In genomic region chr10:61888744-61889143, GRCh38 we compare ENCODE assay signal across 21 cellular contexts. TPM values are rescaled to one million over a fixed set of nuclear protein-coding genes. Genes with fewer than 3 reads are reported as not detected.
A peak's percentile ranks its signal among the peaks of the same experiment; 100 is the strongest.
DNase-seq lines count a peak whose midpoint lies in the region; ATAC-seq and TF ChIP-seq lines count a peak whose summit lies in the region.
"Had no signal": no experiment of that assay in that cellular context is flagged by ENCODE, and none has a peak within 500 bp of the region (broad histone marks: within the 10 kb centered on the region; RNA-seq: fewer than 3 reads in every experiment).

No MANE protein-coding gene starts in this region.

- no peak for TF ChIP-seq CTCF in AG10803 (conservative IDR thresholded peaks at IDR 0.05; ENCODE audit: low read length)
- TF ChIP-seq CTCF in PC-3 (conservative IDR thresholded peaks at IDR 0.05; ENCODE audit: low read depth, low read length) = no peak
- no peak for TF ChIP-seq CTCF in OCI-LY7 (conservative IDR thresholded peaks at IDR 0.05; ENCODE audit: low read length)

- peaks cover 4% of the 10 kb centered on the region for H3K9me3 Mint-ChIP-seq in activated T-helper 1 cell treated with anti-CD3 and anti-CD28 coated beads, Interleukin-12 subunit alpha, Interleukin-12 subunit beta, Interleukin-2, Interleukin-4 antibody, amounts not matched to agents 30 ng/mL and 10 ng/mL and 1 ng/mL, durations not matched to agents 14 hours and 24 hours and 36 hours
- peaks cover 0 to 3% (median 0%) of the 10 kb centered on the region in 8 donors for H3K9me3 Mint-ChIP-seq in CD4-positive, alpha-beta memory T cell

- H3K79me2 ChIP-seq in PC-3 (ENCODE audit: low read length) (no peaks in the 10 kb centered on the region), OCI-LY7 (ENCODE audit: insufficient read depth, low read depth, low read length) (no peaks in the 10 kb centered on the region)

- DNase-seq in AG10803 (ENCODE audit: low read depth) = peak; percentile 44
- peak; percentile 59 for DNase-seq in PC-3
- peak; percentile 8 for DNase-seq in glomerular visceral epithelial cell (ENCODE audit: extremely low spot score)
- DNase-seq in KG1 (lab: John Stamatoyannopoulos, UW) = no peak
- DNase-seq in OCI-LY7 (ENCODE audit: low spot score) = no peak
- DNase-seq in activated T-helper 1 cell treated with anti-CD3 and anti-CD28 coated beads, Interleukin-12 subunit alpha, Interleukin-12 subunit beta, Interleukin-2, Interleukin-4 antibody, amounts not matched to agents 30 ng/mL and 10 ng/mL and 1 ng/mL, durations not matched to agents 14 hours and 24 hours and 36 hours (ENCODE audit: low spot score) = no peak
- DNase-seq in CD4-positive, alpha-beta memory T cell = no peak
- DNase-seq: activated CD8-positive, alpha-beta memory T cell treated with anti-CD3 and anti-CD28 coated beads, Interleukin-2, amount 50 U/mL, for 4 hours; AML-193; dorsolateral prefrontal cortex; heart left ventricle; islet precursor cell; MG63; naive thymus-derived CD4-positive, alpha-beta T cell; pancreas; stimulated activated CD4-positive, alpha-beta T cell treated with anti-CD3 and anti-CD28 coated beads, Interleukin-2, amount 100 ng/mL, for 24 hours had no signal

- no peaks in the 10 kb centered on the region for H4K20me1 ChIP-seq in PC-3 (ENCODE audit: low read length)
- no peaks in the 10 kb centered on the region for H4K20me1 ChIP-seq in OCI-LY7 (ENCODE audit: insufficient read depth, low read length)

- H3K27me3 Mint-ChIP-seq in activated T-helper 1 cell treated with anti-CD3 and anti-CD28 coated beads, Interleukin-12 subunit alpha, Interleukin-12 subunit beta, Interleukin-2, Interleukin-4 antibody, amounts not matched to agents 30 ng/mL and 10 ng/mL and 1 ng/mL, durations not matched to agents 14 hours and 24 hours and 36 hours (ENCODE audit: insufficient read depth) = peaks cover 3% of the 10 kb centered on the region
- H3K27me3 Mint-ChIP-seq in CD4-positive, alpha-beta memory T cell = peaks cover 3 to 6% of the 10 kb centered on the region in 2 donors
- H3K27me3 Mint-ChIP-seq: activated naive CD4-positive, alpha-beta T cell treated with anti-CD3 and anti-CD28 coated beads, Interleukin-2, amount 50 U/mL, for 24 hours; naive thymus-derived CD4-positive, alpha-beta T cell had no signal

- CTCF ChIA-PET in PC-3 (lab: Charles Lee) (no interaction called here), OCI-LY7 (lab: Charles Lee; ENCODE audit: unreplicated experiment) (no interaction called here)
- CTCF ChIA-PET in CD4-positive, alpha-beta memory T cell (lab: Charles Lee; ENCODE audit: partially characterized antibody) = interaction anchor here (1.2 kb wide), 1 partner anchor 8 kb away, joined by 4 read pairs; no protein-coding TSS in a partner anchor

- peaks cover 7% of the 10 kb centered on the region for H3K4me1 Mint-ChIP-seq in activated T-helper 1 cell treated with anti-CD3 and anti-CD28 coated beads, Interleukin-12 subunit alpha, Interleukin-12 subunit beta, Interleukin-2, Interleukin-4 antibody, amounts not matched to agents 30 ng/mL and 10 ng/mL and 1 ng/mL, durations not matched to agents 14 hours and 24 hours and 36 hours (ENCODE audit: low read depth)
- H3K4me1 Mint-ChIP-seq in CD4-positive, alpha-beta memory T cell = no peaks in the 10 kb centered on the region
- H3K4me1 Mint-ChIP-seq: naive thymus-derived CD4-positive, alpha-beta T cell had no signal

- H3K9ac ChIP-seq in PC-3 (ENCODE audit: low read length) = no peak overlapping the region

- BruUV-seq in PC-3 (replicated peaks; lab: Mats Ljungman, UMichigan) (no TSS peak), OCI-LY7 (replicated peaks; lab: Mats Ljungman, UMichigan) (no TSS peak)

- H3K36me3 ChIP-seq in PC-3 (ENCODE audit: low read depth, low read length) (no peaks in the 10 kb centered on the region), OCI-LY7 (ENCODE audit: insufficient read depth, low read length) (no peaks in the 10 kb centered on the region)
- H3K36me3 ChIP-seq in CD4-positive, alpha-beta memory T cell (ENCODE audit: insufficient read depth, low read length) = no peaks in the 10 kb centered on the region
- H3K36me3 ChIP-seq: breast epithelium, heart left ventricle, MG63, pancreas had no signal

- H3K4me2 ChIP-seq in PC-3 (ENCODE audit: low read length) (no peak overlapping the region), OCI-LY7 (ENCODE audit: low read length) (no peak overlapping the region)

- H3K27ac Mint-ChIP-seq in activated T-helper 1 cell treated with anti-CD3 and anti-CD28 coated beads, Interleukin-12 subunit alpha, Interleukin-12 subunit beta, Interleukin-2, Interleukin-4 antibody, amounts not matched to agents 30 ng/mL and 10 ng/mL and 1 ng/mL, durations not matched to agents 14 hours and 24 hours and 36 hours = no peak overlapping the region
- H3K27ac Mint-ChIP-seq in CD4-positive, alpha-beta memory T cell = no peak overlapping the region
- H3K27ac Mint-ChIP-seq: activated naive CD4-positive, alpha-beta T cell treated with anti-CD3 and anti-CD28 coated beads, Interleukin-2, amount 50 U/mL, for 24 hours; naive thymus-derived CD4-positive, alpha-beta T cell had no signal

- POLR2A ChIA-PET in PC-3 (lab: Charles Lee; ENCODE audit: unreplicated experiment) (no interaction called here), OCI-LY7 (lab: Charles Lee) (no interaction called here)
- POLR2A ChIA-PET in CD4-positive, alpha-beta memory T cell (lab: Charles Lee; ENCODE audit: partially characterized antibody) = no interaction called here

- H2AFZ ChIP-seq in PC-3 (ENCODE audit: low read length) = no peak overlapping the region
- no peak overlapping the region for H2AFZ ChIP-seq in OCI-LY7 (ENCODE audit: low read length)

- H3K4me1 ChIP-seq in PC-3 (ENCODE audit: insufficient read depth, low read length) = peaks cover 15% of the 10 kb centered on the region
- H3K4me1 ChIP-seq in OCI-LY7 (ENCODE audit: insufficient read depth, low read length, poor library complexity, severe bottlenecking) = peaks cover under 1% of the 10 kb centered on the region
- no peaks in the 10 kb centered on the region for H3K4me1 ChIP-seq in CD4-positive, alpha-beta memory T cell (ENCODE audit: insufficient read depth, low read length)
- H3K4me1 ChIP-seq: breast epithelium, pancreas had no signal

- H3K9me2 ChIP-seq in PC-3 (replicated peaks; ENCODE audit: low read length) (0 out of 2 replicates have a peak, but pooled peaks cover 3% of the 10 kb centered on the region), OCI-LY7 (ENCODE audit: insufficient read depth, low read length) (no peaks in the 10 kb centered on the region)

- H3K4me3 ChIP-seq in AG10803 (ENCODE audit: low read length) (no peak overlapping the region), PC-3 (ENCODE audit: low read length) (no peak overlapping the region), OCI-LY7 (ENCODE audit: low read depth, low read length, poor library complexity, severe bottlenecking) (no peak overlapping the region)
- H3K4me3 ChIP-seq in CD4-positive, alpha-beta memory T cell (ENCODE audit: low read length in 2 of 2) = no peak overlapping the region
- H3K4me3 ChIP-seq: breast epithelium, dorsolateral prefrontal cortex, heart left ventricle, MG63, pancreas, SK-N-MC had no signal

- H3F3A ChIP-seq in PC-3 (ENCODE audit: low read length, unreplicated experiment) = peaks cover 5% of the 10 kb centered on the region

- H3K4me3 Mint-ChIP-seq in activated T-helper 1 cell treated with anti-CD3 and anti-CD28 coated beads, Interleukin-12 subunit alpha, Interleukin-12 subunit beta, Interleukin-2, Interleukin-4 antibody, amounts not matched to agents 30 ng/mL and 10 ng/mL and 1 ng/mL, durations not matched to agents 14 hours and 24 hours and 36 hours = no peak overlapping the region
- H3K4me3 Mint-ChIP-seq in CD4-positive, alpha-beta memory T cell = no peak overlapping the region
- H3K4me3 Mint-ChIP-seq: activated naive CD4-positive, alpha-beta T cell treated with anti-CD3 and anti-CD28 coated beads, Interleukin-2, amount 50 U/mL, for 24 hours; naive thymus-derived CD4-positive, alpha-beta T cell had no signal

- peak; percentile 47 for ATAC-seq in GM18868 (IDR thresholded peaks at IDR 0.05; ENCODE audit: unreplicated experiment)
- ATAC-seq in PC-3 = no peak
- ATAC-seq: heart left ventricle; HepG2; naive thymus-derived CD4-positive, alpha-beta T cell; pancreas had no signal

- no peaks in the 10 kb centered on the region for H3K9me3 ChIP-seq in PC-3 (ENCODE audit: low read length)
- no peaks in the 10 kb centered on the region for H3K9me3 ChIP-seq in OCI-LY7 (ENCODE audit: low read length)
- no peaks in the 10 kb centered on the region for H3K9me3 ChIP-seq in CD4-positive, alpha-beta memory T cell (ENCODE audit: control insufficient read depth in 1 of 2, low read length in 2 of 2)
- H3K9me3 ChIP-seq: breast epithelium, heart left ventricle, MG63, pancreas had no signal

- H3K27me3 ChIP-seq in PC-3 (ENCODE audit: low read length) = no peaks in the 10 kb centered on the region
- H3K27me3 ChIP-seq in CD4-positive, alpha-beta memory T cell (ENCODE audit: insufficient read depth, low read length) = no peaks in the 10 kb centered on the region
- H3K27me3 ChIP-seq: breast epithelium, dorsolateral prefrontal cortex, heart left ventricle, MG63, pancreas had no signal

- intact Hi-C loops in PC-3 (cut with micrococcal nuclease) (no loop called here), OCI-LY7 (cut with micrococcal nuclease; ENCODE audit: unreplicated experiment) (no loop called here)
- intact Hi-C loops in activated T-helper 1 cell treated with anti-CD3 and anti-CD28 coated beads, Interleukin-12 subunit alpha, Interleukin-12 subunit beta, Interleukin-2, Interleukin-4 antibody, amounts not matched to agents 30 ng/mL and 10 ng/mL and 1 ng/mL, durations not matched to agents 14 hours and 24 hours and 36 hours (cut with micrococcal nuclease) = loop anchor here (10.0 kb wide), 2 partner anchors 944 to 1354 kb away; partner anchors contain the start of gene RHOBTB1
- intact Hi-C loops in CD4-positive, alpha-beta memory T cell (cut with micrococcal nuclease) = no loop called here

- no peaks in the 10 kb centered on the region for H3K36me3 Mint-ChIP-seq in activated T-helper 1 cell treated with anti-CD3 and anti-CD28 coated beads, Interleukin-12 subunit alpha, Interleukin-12 subunit beta, Interleukin-2, Interleukin-4 antibody, amounts not matched to agents 30 ng/mL and 10 ng/mL and 1 ng/mL, durations not matched to agents 14 hours and 24 hours and 36 hours (ENCODE audit: low read depth)
- H3K36me3 Mint-ChIP-seq in CD4-positive, alpha-beta memory T cell = no peaks in the 10 kb centered on the region
- H3K36me3 Mint-ChIP-seq: activated naive CD4-positive, alpha-beta T cell treated with anti-CD3 and anti-CD28 coated beads, Interleukin-2, amount 50 U/mL, for 24 hours had no signal

- H3K27ac ChIP-seq in PC-3 (ENCODE audit: low read length) (no peak overlapping the region), OCI-LY7 (ENCODE audit: low read depth, low read length, poor library complexity, severe bottlenecking) (no peak overlapping the region)
- H3K27ac ChIP-seq in CD4-positive, alpha-beta memory T cell (ENCODE audit: low read depth, low read length) = no peak overlapping the region
- H3K27ac ChIP-seq: breast epithelium, dorsolateral prefrontal cortex, heart left ventricle, pancreas, SK-N-MC had no signal

RNA-seq across cellular contexts. Expression of gene ARID5B, which starts 12.8 kb away (rescaled TPM):
- total RNA-seq in PC-3 (2014; rRNA removed) (24.5 and 26.4 TPM in 2 replicates), OCI-LY7 (2022) (56.5 and 56.7 TPM in 2 replicates)
- total RNA-seq in OCI-LY7 (2014; rRNA removed; shearing (Covaris generic)) = 38.0 and 43.6 TPM in 2 replicates
- 62.4 and 65.1 TPM in 2 replicates for total RNA-seq in activated T-helper 1 cell treated with anti-CD3 and anti-CD28 coated beads, Interleukin-12 subunit alpha, Interleukin-12 subunit beta, Interleukin-2, Interleukin-4 antibody, amounts not matched to agents 30 ng/mL and 10 ng/mL and 1 ng/mL, durations not matched to agents 14 hours and 24 hours and 36 hours
- total RNA-seq in CD4-positive, alpha-beta memory T cell = 10 to 100 TPM; 41.9 TPM
- polyA plus RNA-seq in CD4-positive, alpha-beta memory T cell = 10 to 100 TPM; 30.9 to 49.6 TPM

Comparison
In these comparisons a context has a peak if more than half of its experiments do, and no peak if none do; other contexts are left out.
1. DNase-seq: peak in AG10803 (single experiment), PC-3 (single experiment) and glomerular visceral epithelial cell (single experiment); none in KG1 (single experiment), OCI-LY7 (single experiment), activated T-helper 1 cell treated with anti-CD3 and anti-CD28 coated beads, Interleukin-12 subunit alpha, Interleukin-12 subunit beta, Interleukin-2, Interleukin-4 antibody, amounts not matched to agents 30 ng/mL and 10 ng/mL and 1 ng/mL, durations not matched to agents 14 hours and 24 hours and 36 hours (single experiment) and CD4-positive, alpha-beta memory T cell (0 of 5).